In the genomic region with DNA sequence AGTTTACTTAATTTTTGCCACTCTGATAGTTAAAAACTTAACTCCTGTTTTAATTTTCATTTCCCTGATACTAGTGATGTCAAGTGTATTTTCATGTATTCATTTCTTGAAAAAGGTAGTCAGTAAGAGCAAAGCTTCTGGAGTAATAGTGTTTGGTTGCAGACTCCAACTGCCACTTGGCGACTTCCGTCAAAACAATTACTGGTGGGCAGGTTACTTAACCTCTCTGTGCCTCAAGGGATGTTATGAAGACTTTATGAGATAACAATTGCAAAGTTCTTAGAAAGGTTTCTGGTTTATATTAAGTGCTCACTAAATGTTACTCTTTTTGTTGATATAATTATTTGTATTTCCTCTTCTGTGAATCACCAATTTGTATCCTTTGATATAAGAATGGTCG, we compare ENCODE assay signal across 24 cellular contexts.
"Had no signal": no experiment of that assay in that cellular context is flagged by ENCODE, and none has a peak within 500 bp of the region (broad histone marks: within the 10 kb centered on the region; RNA-seq: fewer than 3 reads in every experiment).

No MANE protein-coding gene starts in this region.

- FAIRE-seq: endothelial cell of umbilical vein, kidney had no signal

- DNase-seq: activated CD4-positive, alpha-beta memory T cell treated with anti-CD3 and anti-CD28 coated beads for 36 hours; activated CD4-positive, alpha-beta T cell treated with anti-CD3 and anti-CD28 coated beads, Interleukin-2, amount 10 ng/mL, durations not matched to agents 24 days and 14 days; activated CD4-positive, CD25-positive, alpha-beta regulatory T cell treated with anti-CD3 and anti-CD28 coated beads, Interleukin-2, amount 50 U/mL, for 72 hours; activated CD8-positive, alpha-beta memory T cell treated with anti-CD3 and anti-CD28 coated beads, Interleukin-2, amount 50 U/mL, for 4 hours; activated effector memory CD4-positive, alpha-beta T cell treated with anti-CD3 and anti-CD28 coated beads, Interleukin-2, amount 50 U/mL, for 16 hours; activated naive CD4-positive, alpha-beta T cell treated with anti-CD3 and anti-CD28 coated beads for 36 hours; activated naive CD8-positive, alpha-beta T cell treated with anti-CD3 and anti-CD28 coated beads for 36 hours; activated T-cell treated with anti-CD3 and anti-CD28 coated beads, Interleukin-2, amount 50 U/mL, for 1 hour; cortex of kidney; head of caudate nucleus; hypothalamus; immature natural killer cell; kidney; left colon; naive B cell; nephron progenitor cell; ovary; right lobe of liver; stimulated activated CD4-positive, alpha-beta T cell treated with anti-CD3 and anti-CD28 coated beads, Interleukin-2, amount 100 ng/mL, for 48 hours; stimulated activated naive CD8-positive, alpha-beta T cell treated with anti-CD3 and anti-CD28 coated beads, Interleukin-15, Interleukin-2, amounts not matched to agents 100 U/mL and 50 U/mL, for 24 hours; testis; transverse colon had no signal

- H3K9me3 ChIP-seq: ascending aorta, ovary, right lobe of liver, testis, transverse colon had no signal

- H3K4me1 ChIP-seq: ascending aorta, right lobe of liver, testis, transverse colon had no signal

- H3K27ac ChIP-seq: ascending aorta, ovary, right lobe of liver, testis, transverse colon had no signal

- ATAC-seq: left colon; stimulated activated naive CD8-positive, alpha-beta T cell treated with anti-CD3 and anti-CD28 coated beads, Interleukin-15, Interleukin-2, amounts not matched to agents 100 U/mL and 50 U/mL, for 24 hours had no signal

- H3K36me3 ChIP-seq: ascending aorta, ovary, right lobe of liver, transverse colon had no signal

- H3K4me3 ChIP-seq: ascending aorta, ovary, right lobe of liver, testis, transverse colon had no signal

- H3K27me3 ChIP-seq: ascending aorta, ovary, right lobe of liver, testis, transverse colon had no signal
